ENCODE assay signal across 1 cellular context in the genomic region with DNA sequence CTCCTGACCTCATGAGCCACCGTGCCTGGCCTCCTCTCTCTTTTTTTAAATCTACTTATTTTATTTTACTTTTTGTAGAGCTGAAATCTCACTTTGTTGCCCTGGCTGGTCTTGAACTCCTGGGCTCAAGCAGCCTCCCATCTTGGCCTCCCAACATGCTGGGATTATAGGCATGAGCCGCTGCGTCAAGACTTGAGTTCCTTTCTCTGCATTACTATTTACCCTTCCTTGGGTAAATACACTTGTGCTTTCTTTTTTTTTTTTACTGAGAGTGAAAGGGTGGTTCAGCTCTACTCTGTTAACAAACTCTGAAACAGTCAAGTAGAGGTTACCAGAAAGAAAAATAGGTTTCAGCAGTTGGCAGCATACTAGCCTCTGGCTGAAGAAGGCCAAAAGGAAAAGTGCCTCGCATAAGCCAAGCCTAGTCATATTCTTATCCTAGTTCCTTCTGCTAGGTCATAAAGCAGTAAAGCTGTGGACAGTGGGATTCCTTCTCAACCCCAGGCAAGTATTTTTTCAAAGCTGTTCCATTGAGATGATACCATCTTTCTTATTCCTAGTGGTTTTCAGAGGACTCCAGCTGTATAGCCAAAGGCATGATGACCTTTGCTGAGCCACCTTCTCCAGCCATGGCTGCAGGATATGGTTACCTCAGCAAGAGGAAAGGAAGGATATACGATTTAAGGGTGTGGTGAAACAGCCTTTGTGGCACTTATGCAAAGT.
TF ChIP-seq lines count a peak whose summit lies in the region.

No MANE protein-coding gene starts in this region.

TF ChIP-seq in GM12878, 131 proteins besides CTCF, POLR2A, EP300 and RAD21 (continued from another document):
- TF ChIP-seq POLR2AphosphoS5 (IDR thresholded peaks at IDR 0.05; ENCODE audit: low read length), result no peak
